In genomic region chr3:100213891-100214573, GRCh38 we compare ENCODE assay signal across 28 cellular contexts. TPM values are rescaled to one million over a fixed set of nuclear protein-coding genes. Genes with fewer than 3 reads are reported as not detected.
DNase-seq lines count a peak whose midpoint lies in the region; ATAC-seq and TF ChIP-seq lines count a peak whose summit lies in the region.
"Had no signal": no experiment of that assay in that cellular context is flagged by ENCODE, and none has a peak within 500 bp of the region (broad histone marks: within the 10 kb centered on the region; RNA-seq: fewer than 3 reads in every experiment).

No MANE protein-coding gene starts in this region.

- H3K27ac ChIP-seq in fibroblast of lung (ENCODE audit: insufficient read depth, low read length) = no peak overlapping the region
- H3K27ac ChIP-seq: A549; BLaER1 treated with 17β-estradiol and CSF1 and Interleukin-3, amounts not matched to agents 10 nM and 100 nM; heart left ventricle; right atrium auricular region; tibial nerve had no signal

- H3K4me1 ChIP-seq in fibroblast of lung (ENCODE audit: control insufficient read depth, extremely low read depth, insufficient read depth, low read length) = peaks cover 8% of the 10 kb centered on the region
- H3K4me1 ChIP-seq: A549 had no signal

- TF ChIP-seq CTCF in astrocyte of the cerebellum (IDR thresholded peaks at IDR 0.05; ENCODE audit: low read depth, low read length, missing control alignments) (no peak), fibroblast of lung (conservative IDR thresholded peaks at IDR 0.05 in 1 of 2, IDR thresholded peaks at IDR 0.05 in 1 of 2; ENCODE audit: low read depth in 1 of 2, low read length in 2 of 2) (no peak)

- intact Hi-C loops in left colon (cut with DNase I, micrococcal nuclease) = no loop called here

- no peaks in the 10 kb centered on the region for H3K36me3 ChIP-seq in fibroblast of lung (ENCODE audit: control insufficient read depth, insufficient read depth, low read length)
- H3K36me3 ChIP-seq: BLaER1 treated with 17β-estradiol and CSF1 and Interleukin-3, amounts not matched to agents 10 nM and 100 nM; heart left ventricle; right atrium auricular region; tibial nerve had no signal

- in situ Hi-C loops in astrocyte of the cerebellum (cut with HindIII; ENCODE audit: low sequenced_read_pairs) = loop anchor here (10.0 kb wide), 1 partner anchor 59 kb away; no protein-coding TSS in a partner anchor

- no peaks in the 10 kb centered on the region for H4K20me1 ChIP-seq in fibroblast of lung (ENCODE audit: control insufficient read depth, extremely low read depth, insufficient read depth, low read length)
- H4K20me1 ChIP-seq: BLaER1 treated with 17β-estradiol and CSF1 and Interleukin-3, amounts not matched to agents 10 nM and 100 nM had no signal

- H3K4me2 ChIP-seq in fibroblast of lung (ENCODE audit: extremely low read depth, insufficient read depth, low read length) = no peak overlapping the region
- H3K4me2 ChIP-seq: A549; BLaER1 treated with 17β-estradiol and CSF1 and Interleukin-3, amounts not matched to agents 10 nM and 100 nM had no signal

- DNase-seq in A172 (ENCODE audit: low spot score) (peak; percentile 51), HCEC 1CT (peak; percentile 63), astrocyte of the cerebellum (ENCODE audit: low read depth) (peak; percentile 40), fibroblast of lung (ENCODE audit: low read depth in 2 of 2) (peak; percentile 9 to 89), left colon (no peak), SKM-1 treated with dmso at 0.1 percent for 144 hours (lab: John Stamatoyannopoulos, UW; ENCODE audit: unreplicated experiment) (no peak)
- DNase-seq: activated naive CD4-positive, alpha-beta T cell treated with anti-CD3 and anti-CD28 coated beads for 36 hours; activated T-cell treated with anti-CD3 and anti-CD28 coated beads, Interleukin-2, amount 50 U/mL, for 24 hours; amygdala; Calu3; cerebellar nuclear complex; effector CD8-positive, alpha-beta T cell; EL; H9; heart left ventricle; naive thymus-derived CD4-positive, alpha-beta T cell; NCI-H1694 treated with DMSO at 0.1 percent for 48 hours; NCI-H2171 treated with DMSO at 0.1 percent for 48 hours; NCI-H69; occipital lobe; stimulated activated naive CD8-positive, alpha-beta T cell treated with anti-CD3 and anti-CD28 coated beads, Interleukin-15, amount 100 ng/mL, for 72 hours had no signal

- H3K9ac ChIP-seq in fibroblast of lung (ENCODE audit: insufficient read depth, low read length) = no peak overlapping the region
- H3K9ac ChIP-seq: BLaER1 treated with 17β-estradiol and CSF1 and Interleukin-3, amounts not matched to agents 10 nM and 100 nM had no signal

- H2AFZ ChIP-seq in fibroblast of lung (ENCODE audit: low read length) = no peak overlapping the region

- H3K27me3 ChIP-seq in fibroblast of lung (ENCODE audit: control insufficient read depth, insufficient read depth, low read length) = no peaks in the 10 kb centered on the region
- H3K27me3 ChIP-seq: BLaER1 treated with 17β-estradiol and CSF1 and Interleukin-3, amounts not matched to agents 10 nM and 100 nM; heart left ventricle; right atrium auricular region; tibial nerve had no signal

- no peaks in the 10 kb centered on the region for H3K9me3 ChIP-seq in fibroblast of lung (ENCODE audit: control insufficient read depth, insufficient read depth, low read depth, low read length)

- no peak for ATAC-seq in GM19035 (IDR thresholded peaks at IDR 0.05; ENCODE audit: unreplicated experiment)
- no peak for ATAC-seq in left colon
- ATAC-seq in GM19397 (IDR thresholded peaks at IDR 0.05; ENCODE audit: unreplicated experiment) = no peak
- ATAC-seq: A549; heart left ventricle; left lobe of liver; naive thymus-derived CD4-positive, alpha-beta T cell; stimulated activated naive CD8-positive, alpha-beta T cell treated with anti-CD3 and anti-CD28 coated beads, Interleukin-15, amount 100 ng/mL, for 72 hours had no signal

- H3K4me3 ChIP-seq in astrocyte of the cerebellum (ENCODE audit: low read depth, low read length) = no peak overlapping the region
- H3K4me3 ChIP-seq in fibroblast of lung (replicated peaks in 1 of 4; ENCODE audit: control extremely low read depth in 1 of 4, insufficient read depth in 1 of 4, low read depth in 3 of 4, low read length in 4 of 4) = no peak overlapping the region
- H3K4me3 ChIP-seq: A549; BLaER1 treated with 17β-estradiol and CSF1 and Interleukin-3, amounts not matched to agents 10 nM and 100 nM; heart left ventricle; right atrium auricular region; tibial nerve had no signal

- H3K79me2 ChIP-seq in fibroblast of lung (ENCODE audit: control insufficient read depth, insufficient read depth, low read length) = no peaks in the 10 kb centered on the region

RNA-seq across cellular contexts. Expression of gene TBC1D23, which starts 46.8 kb away (rescaled TPM):
- 49.8 and 57.0 TPM in 2 replicates for total RNA-seq in A172 (2014; rRNA removed; shearing (Covaris generic))
- total RNA-seq in fibroblast of lung (80.1 and 121 TPM in 2 replicates), left colon (10 to 100 TPM; 38.2 to 50.9 TPM)
- 54.9 and 55.7 TPM in 2 replicates for polyA plus RNA-seq in fibroblast of lung
- polyA plus RNA-seq in fibroblast of lung (2012) = 33.9 and 35.2 TPM in 2 replicates
- polyA minus RNA-seq in fibroblast of lung (ENCODE audit: low replicate concordance) = 8.2 and 12.6 TPM in 2 replicates

Comparison
In these comparisons a context has a peak if more than half of its experiments do, and no peak if none do; other contexts are left out.
1. DNase-seq: peak in A172 (single experiment), HCEC 1CT (single experiment), astrocyte of the cerebellum (single experiment) and fibroblast of lung (2 of 2); none in left colon (0 of 2) and SKM-1 treated with dmso at 0.1 percent for 144 hours (single experiment).